ENCODE assay signal across 8 cellular contexts in genomic region chr1:15411593-15412487, GRCh38. TPM values are rescaled to one million over a fixed set of nuclear protein-coding genes. Genes with fewer than 3 reads are reported as not detected.
DNase-seq lines count a peak whose midpoint lies in the region; ATAC-seq and TF ChIP-seq lines count a peak whose summit lies in the region.

No MANE protein-coding gene starts in this region.

- no peak overlapping the region for H3K14ac ChIP-seq in trophoblast cell (ENCODE audit: low read length)

- peak overlapping the region; percentile 0 for H3K18ac ChIP-seq in trophoblast cell (ENCODE audit: low read length)

- no peak for TF ChIP-seq CTCF in Calu3 (IDR thresholded peaks at IDR 0.05; ENCODE audit: unreplicated experiment)
- TF ChIP-seq CTCF in Loucy (conservative IDR thresholded peaks at IDR 0.05; ENCODE audit: low read length): no peak
- TF ChIP-seq CTCF in fibroblast of mammary gland (conservative IDR thresholded peaks at IDR 0.05; ENCODE audit: control insufficient read depth, insufficient read depth, low read depth, low read length): no peak

- CTCF ChIA-PET in Calu3 (lab: Charles Lee): interaction anchor here (0.6 kb wide), 1 partner anchor 9 kb away, joined by 3 read pairs; no protein-coding TSS in a partner anchor

- peaks cover 47% of the 10 kb centered on the region for H3K36me3 Mint-ChIP-seq in Calu3 (ENCODE audit: insufficient read depth, unreplicated experiment)

- H3K4me2 ChIP-seq in Loucy (ENCODE audit: low read depth, low read length, poor library complexity, severe bottlenecking): peak overlapping the region; percentile 97
- peak overlapping the region; percentile 8 for H3K4me2 ChIP-seq in trophoblast cell (ENCODE audit: low read length)

- no peak overlapping the region for H2BK5ac ChIP-seq in trophoblast cell (ENCODE audit: low read depth, low read length, poor library complexity)

- no peak overlapping the region for H4K12ac ChIP-seq in trophoblast cell (ENCODE audit: low read depth, low read length)

- peaks cover 52% of the 10 kb centered on the region for H4K20me1 ChIP-seq in Loucy (ENCODE audit: insufficient read depth, low read length, poor library complexity, severe bottlenecking)

- ATAC-seq in GM21515 (IDR thresholded peaks at IDR 0.05; ENCODE audit: unreplicated experiment): peak; percentile 45

- no peaks in the 10 kb centered on the region for H3K9me3 ChIP-seq in Loucy (ENCODE audit: insufficient read depth, low read depth, low read length)
- H3K9me3 ChIP-seq in trophoblast cell (ENCODE audit: insufficient read depth, low read depth, low read length): no peaks in the 10 kb centered on the region

- no peaks in the 10 kb centered on the region for H3K9me2 ChIP-seq in Loucy (replicated peaks; ENCODE audit: low read depth, low read length)

- no peak overlapping the region for H3K27ac Mint-ChIP-seq in Calu3 (ENCODE audit: unreplicated experiment)

- no peak overlapping the region for H3K4ac ChIP-seq in trophoblast cell (ENCODE audit: low read depth, low read length)

- H3F3A ChIP-seq in Loucy (ENCODE audit: low read depth): peaks cover 5% of the 10 kb centered on the region; the same call in 1 of the 2 replicates

- no peaks in the 10 kb centered on the region for H3K27me3 ChIP-seq in Loucy (ENCODE audit: insufficient read depth, low read length, poor library complexity, severe bottlenecking)
- H3K27me3 ChIP-seq in trophoblast cell (ENCODE audit: insufficient read depth, low read length): no peaks in the 10 kb centered on the region

- peaks cover 35% of the 10 kb centered on the region for H3K4me1 Mint-ChIP-seq in Calu3 (ENCODE audit: low read depth, unreplicated experiment)

- TSS peak; percentile 12 for BruUV-seq in Calu3 (replicated peaks; lab: Mats Ljungman, UMichigan)

- intact Hi-C loops in Calu3 (cut with micrococcal nuclease; ENCODE audit: unreplicated experiment): no loop called here

- H2AFZ ChIP-seq in Loucy (ENCODE audit: low read length): no peak overlapping the region
- H2AFZ ChIP-seq in trophoblast cell (ENCODE audit: insufficient read depth, low read length, poor library complexity): no peak overlapping the region

- no peak overlapping the region for H3K27ac ChIP-seq in trophoblast cell (ENCODE audit: low read depth, low read length)

- no CpG with 5 or more reads among the region's 21 CpGs for whole genome bisulfite sequencing in trophoblast cell (ENCODE audit: extremely low coverage, insufficient coverage, insufficient read length)

- H3K79me1 ChIP-seq in trophoblast cell (ENCODE audit: low read length): peaks cover 11% of the 10 kb centered on the region

- no peak overlapping the region for H2BK120ac ChIP-seq in trophoblast cell (ENCODE audit: insufficient read depth, low read length, poor library complexity)

- H3K36me3 ChIP-seq in Loucy (ENCODE audit: insufficient read depth, low read length) (no peaks in the 10 kb centered on the region), trophoblast cell (ENCODE audit: control insufficient read depth in 1 of 2, insufficient read depth in 2 of 2, low read length in 2 of 2) (peaks cover 0 to 2% of the 10 kb centered on the region in 2 experiments)

- peaks cover 53% of the 10 kb centered on the region for H3K4me1 ChIP-seq in Loucy (ENCODE audit: insufficient read depth, low read length, poor library complexity, severe bottlenecking)
- H3K4me1 ChIP-seq in trophoblast cell (ENCODE audit: control insufficient read depth in 1 of 2, insufficient read depth in 2 of 2, low read length in 2 of 2): peaks cover 28 to 36% of the 10 kb centered on the region in 2 experiments

- no peak overlapping the region for H3K23ac ChIP-seq in trophoblast cell (ENCODE audit: low read length)

- peaks cover 57% of the 10 kb centered on the region for H3K79me2 ChIP-seq in Loucy (ENCODE audit: insufficient read depth, low read length)
- H3K79me2 ChIP-seq in trophoblast cell (ENCODE audit: control insufficient read depth, insufficient read depth, low read length, poor library complexity): peaks cover 2% of the 10 kb centered on the region

- H2AK5ac ChIP-seq in trophoblast cell (ENCODE audit: low read length): peak overlapping the region; percentile 16

- H3K4me3 Mint-ChIP-seq in Calu3 (ENCODE audit: low read depth, unreplicated experiment): peak overlapping the region; percentile 79

- no peak overlapping the region for H4K91ac ChIP-seq in trophoblast cell (ENCODE audit: low read depth, low read length)

- no peak overlapping the region for H4K8ac ChIP-seq in trophoblast cell (ENCODE audit: low read depth, low read length)

- H3K9ac ChIP-seq in Loucy (ENCODE audit: low read depth, low read length, poor library complexity, severe bottlenecking) (peak overlapping the region; percentile 85), trophoblast cell (ENCODE audit: low read length) (no peak overlapping the region)

- DNase-seq in Calu3 (no peak), fibroblast of mammary gland (ENCODE audit: low read depth) (no peak), trophoblast cell (peak; percentile 87 to 90), NCI-H510A treated with DMSO at 0.1 percent for 48 hours (lab: John Stamatoyannopoulos, UW) (no peak), NCI-H774 (lab: John Stamatoyannopoulos, UW) (no peak)
- DNase-seq in activated CD8-positive, alpha-beta memory T cell treated with anti-CD3 and anti-CD28 coated beads, Interleukin-2, amount 50 U/mL, for 24 hours (ENCODE audit: extremely low read depth): peak; percentile 34

- H2BK12ac ChIP-seq in trophoblast cell (ENCODE audit: low read length): no peak overlapping the region

- no peaks in the 10 kb centered on the region for H3K9me3 Mint-ChIP-seq in Calu3 (ENCODE audit: low read depth, unreplicated experiment)

- H3K4me3 ChIP-seq in Loucy (ENCODE audit: low read length, poor library complexity, severe bottlenecking): peak overlapping the region; percentile 94
- peak overlapping the region; percentile 76 for H3K4me3 ChIP-seq in fibroblast of mammary gland (ENCODE audit: control insufficient read depth, low read depth, low read length)
- no peak overlapping the region for H3K4me3 ChIP-seq in trophoblast cell (ENCODE audit: low read depth, low read length)

- H3K27me3 Mint-ChIP-seq in Calu3 (ENCODE audit: unreplicated experiment): peaks cover 8% of the 10 kb centered on the region

RNA-seq across cellular contexts. Expression of gene EFHD2, which starts 2.2 kb away (rescaled TPM):
- total RNA-seq in Calu3 (2022): 51.0 and 57.8 TPM in 2 replicates
- polyA plus RNA-seq in trophoblast cell (2013): 29.1 and 29.8 TPM in 2 replicates

RNA-seq across cellular contexts. Expression of gene CTRC, which starts 26.4 kb away (rescaled TPM):
- total RNA-seq in Calu3 (2022): not detected in 2 replicates
- 0.14 and 0.15 TPM in 2 replicates for polyA plus RNA-seq in trophoblast cell (2013)

RNA-seq across cellular contexts. Expression of gene CELA2A, which starts 44.7 kb away (rescaled TPM):
- total RNA-seq in Calu3 (2022): not detected in 2 replicates
- not detected in 2 replicates for polyA plus RNA-seq in trophoblast cell (2013)

Comparison
In these comparisons a context has a peak if more than half of its experiments do, and no peak if none do; other contexts are left out.
1. DNase-seq: peak in activated CD8-positive, alpha-beta memory T cell treated with anti-CD3 and anti-CD28 coated beads, Interleukin-2, amount 50 U/mL, for 24 hours (single experiment) and trophoblast cell (2 of 2); none in Calu3 (single experiment), fibroblast of mammary gland (single experiment), NCI-H510A treated with DMSO at 0.1 percent for 48 hours (single experiment) and NCI-H774 (single experiment).